In genomic region chr6:24394777-24395437, GRCh38 we compare ENCODE assay signal across 12 cellular contexts. TPM values are rescaled to one million over a fixed set of nuclear protein-coding genes. Genes with fewer than 3 reads are reported as not detected.
DNase-seq lines count a peak whose midpoint lies in the region; ATAC-seq and TF ChIP-seq lines count a peak whose summit lies in the region.
"Had no signal": no experiment of that assay in that cellular context is flagged by ENCODE, and none has a peak within 500 bp of the region (broad histone marks: within the 10 kb centered on the region; RNA-seq: fewer than 3 reads in every experiment).

No MANE protein-coding gene starts in this region.

- H3K27ac Mint-ChIP-seq in T-helper 2 cell treated with Interferon-gamma antibody and Interleukin-4, amounts not matched to agents 5 μg/mL and 100 μg/mL, for 36 hours = no peak overlapping the region

- H3K36me3 Mint-ChIP-seq in T-helper 2 cell treated with Interferon-gamma antibody and Interleukin-4, amounts not matched to agents 5 μg/mL and 100 μg/mL, for 36 hours (ENCODE audit: low read depth) = no peaks in the 10 kb centered on the region

- peaks cover 7% of the 10 kb centered on the region for H3K9me3 Mint-ChIP-seq in T-helper 2 cell treated with Interferon-gamma antibody and Interleukin-4, amounts not matched to agents 5 μg/mL and 100 μg/mL, for 36 hours

- H3K27me3 Mint-ChIP-seq in T-helper 2 cell treated with Interferon-gamma antibody and Interleukin-4, amounts not matched to agents 5 μg/mL and 100 μg/mL, for 36 hours (ENCODE audit: low read depth) = peaks cover 18% of the 10 kb centered on the region

- no peak for TF ChIP-seq CTCF in omental fat pad (IDR thresholded peaks at IDR 0.05)

- H3K4me3 Mint-ChIP-seq in T-helper 2 cell treated with Interferon-gamma antibody and Interleukin-4, amounts not matched to agents 5 μg/mL and 100 μg/mL, for 36 hours = no peak overlapping the region

- no peak for ATAC-seq in omental fat pad (ENCODE audit: low FRiP score)
- no peak for ATAC-seq in GM18907 (IDR thresholded peaks at IDR 0.05; ENCODE audit: unreplicated experiment)

- DNase-seq in A172 (ENCODE audit: low spot score) = peak; percentile 4
- DNase-seq in HS-5 (ENCODE audit: low read depth) = peak; percentile 78
- peak; percentile 19 for DNase-seq in T1000 (lab: John Stamatoyannopoulos, UW)
- peak; percentile 29 for DNase-seq in hepatic stellate cell (ENCODE audit: low spot score)
- DNase-seq in omental fat pad (ENCODE audit: low spot score) = no peak
- no peak for DNase-seq in T-helper 2 cell treated with Interferon-gamma antibody and Interleukin-4, amounts not matched to agents 5 μg/mL and 100 μg/mL, for 36 hours (ENCODE audit: low spot score)
- DNase-seq in nucleus accumbens (lab: John Stamatoyannopoulos, UW) = no peak
- DNase-seq: activated CD4-positive, alpha-beta T cell treated with anti-CD3 and anti-CD28 coated beads for 48 hours; activated gamma-delta T cell; NCI-H2081 treated with DMSO at 0.1 percent for 48 hours had no signal

- no peaks in the 10 kb centered on the region for H3K4me1 Mint-ChIP-seq in T-helper 2 cell treated with Interferon-gamma antibody and Interleukin-4, amounts not matched to agents 5 μg/mL and 100 μg/mL, for 36 hours (ENCODE audit: low read depth)

RNA-seq across cellular contexts. Expression of gene MRS2, which starts 7.8 kb away (rescaled TPM):
- total RNA-seq in A172 (2014; rRNA removed; shearing (Covaris generic)) = 40.7 and 46.5 TPM in 2 replicates
- total RNA-seq in omental fat pad = 10 to 100 TPM; 22.8 to 27.5 (median 24.8) TPM

RNA-seq across cellular contexts. Expression of gene DCDC2, which starts 37.0 kb away (rescaled TPM):
- total RNA-seq in A172 (2014; rRNA removed; shearing (Covaris generic)) = 0.55 and 0.62 TPM in 2 replicates
- under 1 TPM in 1 of 4 donors, not detected in 3; 0.09 TPM for total RNA-seq in omental fat pad
- total RNA-seq: G401 had no signal

Comparison
In these comparisons a context has a peak if more than half of its experiments do, and no peak if none do; other contexts are left out.
1. DNase-seq: peak in A172 (single experiment), HS-5 (single experiment), T1000 (single experiment) and hepatic stellate cell (single experiment); none in omental fat pad (single experiment), T-helper 2 cell treated with Interferon-gamma antibody and Interleukin-4, amounts not matched to agents 5 μg/mL and 100 μg/mL, for 36 hours (single experiment) and nucleus accumbens (0 of 56).